8 cellular contexts compared by ENCODE assay signal in the genomic region with DNA sequence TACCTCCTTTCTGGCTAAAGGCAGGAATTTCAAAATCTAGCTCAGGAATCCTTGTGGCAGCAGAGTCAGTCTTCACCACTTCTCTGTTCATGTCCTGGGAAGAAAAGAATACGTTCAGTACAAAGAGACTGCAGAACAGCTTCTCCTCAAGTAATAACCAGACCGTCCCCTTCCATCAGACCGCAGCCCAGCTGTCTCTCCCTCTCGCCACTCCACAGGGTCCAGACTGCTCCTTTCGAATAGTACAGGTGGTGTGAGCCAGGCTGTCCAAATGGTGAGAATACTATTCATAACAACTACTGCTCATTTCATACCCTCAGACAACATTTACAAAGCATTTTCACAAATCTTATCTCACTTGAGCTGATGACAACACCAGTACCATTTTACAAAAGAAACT. TPM values are rescaled to one million over a fixed set of nuclear protein-coding genes. Genes with fewer than 3 reads are reported as not detected.
DNase-seq lines count a peak whose midpoint lies in the region; ATAC-seq and TF ChIP-seq lines count a peak whose summit lies in the region.

No MANE protein-coding gene starts in this region.

- H3F3A ChIP-seq in GM23248 (ENCODE audit: insufficient read depth), result peaks cover 1% of the 10 kb centered on the region; the same call in 1 of the 2 replicates

- no peak for TF ChIP-seq CTCF in VCaP (conservative IDR thresholded peaks at IDR 0.05)
- no peak for TF ChIP-seq CTCF in gastroesophageal sphincter (IDR thresholded peaks at IDR 0.05)

- H3K4me3 ChIP-seq in GM23248 (peak overlapping the region; percentile 97), gastroesophageal sphincter (peak overlapping the region; percentile 70 to 99), skeletal muscle satellite cell (ENCODE audit: low read length) (peak overlapping the region; percentile 77)

- H3K4me1 ChIP-seq in GM23248 (ENCODE audit: insufficient read depth) (peaks cover 18% of the 10 kb centered on the region), gastroesophageal sphincter (peaks cover 0 to 36% (median 17%) of the 10 kb centered on the region in 3 donors), skeletal muscle satellite cell (ENCODE audit: control insufficient read depth, insufficient read depth, low read length) (peaks cover 33% of the 10 kb centered on the region)

- no peak for DNase-seq in GM23248
- DNase-seq in COR-L47 (lab: John Stamatoyannopoulos, UW), result no peak
- DNase-seq in KG1 (lab: John Stamatoyannopoulos, UW), result no peak
- DNase-seq in activated effector memory CD4-positive, alpha-beta T cell treated with Interleukin-2 at 50 U/mL for 16 hours, result no peak
- DNase-seq in NCI-H1417 treated with DMSO at 0.1 percent for 48 hours (lab: John Stamatoyannopoulos, UW), result no peak

- H3K9me2 ChIP-seq in GM23248 (ENCODE audit: insufficient read depth), result no peaks in the 10 kb centered on the region

- H3K79me2 ChIP-seq in GM23248 (ENCODE audit: insufficient read depth), result peaks cover 33% of the 10 kb centered on the region

- no peak for ATAC-seq in gastroesophageal sphincter

- H3K27ac ChIP-seq in GM23248, result peak overlapping the region; percentile 82; the same call in 1 of the 2 replicates
- H3K27ac ChIP-seq in VCaP, result peak overlapping the region; percentile 76; the same call in 1 of the 2 replicates
- peak overlapping the region in 3 of 4 donors; percentile 90 to 91 (median 91) for H3K27ac ChIP-seq in gastroesophageal sphincter

- WGBS in GM23248 (ENCODE audit: low coverage in 1 of 2, low lambda C conversion rate in 2 of 2, missing lambda C conversion rate in 2 of 2), 2 experiments, result 55 to 60% methylated on average over 5 of the region's 5 CpGs
- WGBS in gastroesophageal sphincter (ENCODE audit: low coverage in 1 of 2), 2 donors, result 20 to 28% methylated on average over 1 to 3 of the region's 5 CpGs

- H2AFZ ChIP-seq in GM23248, result 0 out of 2 replicates have a peak overlapping the region, but pooled peaks have one; percentile 95

- peak overlapping the region; percentile 96 for H3K4me2 ChIP-seq in GM23248 (ENCODE audit: unreplicated experiment)
- H3K4me2 ChIP-seq in skeletal muscle satellite cell (ENCODE audit: low read length), result peak overlapping the region; percentile 94

- TF ChIP-seq POLR2A in gastroesophageal sphincter (IDR thresholded peaks at IDR 0.05), result no peak

- H4K20me1 ChIP-seq in GM23248 (ENCODE audit: insufficient read depth), result no peaks in the 10 kb centered on the region

- in situ Hi-C loops in GM23248 (cut with MboI), result loop anchor here (10.0 kb wide), 1 partner anchor 318 kb away; no protein-coding TSS in a partner anchor

- H3K36me3 ChIP-seq in GM23248 (ENCODE audit: low read depth), result peaks cover 41% of the 10 kb centered on the region
- H3K36me3 ChIP-seq in gastroesophageal sphincter, result peaks cover 4 to 45% of the 10 kb centered on the region in 2 donors
- peaks cover 49% of the 10 kb centered on the region for H3K36me3 ChIP-seq in skeletal muscle satellite cell (ENCODE audit: insufficient read depth, low read length)

- no peak for TF ChIP-seq EP300 in gastroesophageal sphincter (IDR thresholded peaks at IDR 0.05)

- H3K9me3 ChIP-seq in GM23248 (ENCODE audit: low read depth) (no peaks in the 10 kb centered on the region), gastroesophageal sphincter (no peaks in the 10 kb centered on the region), skeletal muscle satellite cell (replicated peaks; ENCODE audit: low read length) (no peaks in the 10 kb centered on the region)

- H3K27me3 ChIP-seq in GM23248 (replicated peaks; ENCODE audit: insufficient read depth) (no peaks in the 10 kb centered on the region), gastroesophageal sphincter (no peaks in the 10 kb centered on the region), skeletal muscle satellite cell (ENCODE audit: control insufficient read depth, insufficient read depth, low read length) (no peaks in the 10 kb centered on the region)

- H3K9ac ChIP-seq in GM23248, result peak overlapping the region; percentile 95
- peak overlapping the region; percentile 86 for H3K9ac ChIP-seq in skeletal muscle satellite cell (ENCODE audit: low read depth, low read length)

RNA-seq across cellular contexts. Expression of a gene that starts 0.9 kb away (rescaled TPM):
- 30.8 and 34.9 TPM in 2 replicates for total RNA-seq in GM23248 (2014; rRNA removed; shearing (Covaris generic))
- polyA plus RNA-seq in GM23248 (2016; fragmentation: Nextera tagmentation; extraction: Ambion mirVana), result 71.3 and 76.8 TPM in 2 replicates
- total RNA-seq in gastroesophageal sphincter, result 10 to 100 TPM; 18.1 to 45.9 (median 39.2) TPM
- 40.8 and 42.3 TPM in 2 replicates for total RNA-seq in skeletal muscle satellite cell (2012; rRNA removed)

RNA-seq across cellular contexts. Expression of a gene that starts 4.7 kb away (rescaled TPM):
- total RNA-seq in GM23248 (2014; rRNA removed; shearing (Covaris generic)), result not detected in 2 replicates
- polyA plus RNA-seq in GM23248 (2016; fragmentation: Nextera tagmentation; extraction: Ambion mirVana), result not detected in 2 replicates
- total RNA-seq in gastroesophageal sphincter, result not detected
- not detected in 2 replicates for total RNA-seq in skeletal muscle satellite cell (2012; rRNA removed)

RNA-seq across cellular contexts. Expression of a gene that starts 14.2 kb away (rescaled TPM):
- 8.2 and 12.3 TPM in 2 replicates for total RNA-seq in GM23248 (2014; rRNA removed; shearing (Covaris generic))
- 6.3 and 7.7 TPM in 2 replicates for polyA plus RNA-seq in GM23248 (2016; fragmentation: Nextera tagmentation; extraction: Ambion mirVana)
- total RNA-seq in gastroesophageal sphincter, result 10 to 100 TPM; 13.5 to 17.3 (median 15.8) TPM
- total RNA-seq in skeletal muscle satellite cell (2012; rRNA removed), result 9.9 and 11.8 TPM in 2 replicates

RNA-seq across cellular contexts. Expression of a gene that starts 36.1 kb away (rescaled TPM):
- not detected in 2 replicates for total RNA-seq in GM23248 (2014; rRNA removed; shearing (Covaris generic))
- not detected in 2 replicates for polyA plus RNA-seq in GM23248 (2016; fragmentation: Nextera tagmentation; extraction: Ambion mirVana)
- total RNA-seq in gastroesophageal sphincter, result under 1 TPM in 1 of 4 donors, not detected in 3; 0.19 TPM
- total RNA-seq in skeletal muscle satellite cell (2012; rRNA removed), result not detected in 2 replicates

RNA-seq across cellular contexts. Expression of a gene that starts 42.7 kb away (rescaled TPM):
- total RNA-seq in GM23248 (2014; rRNA removed; shearing (Covaris generic)), result not detected in 2 replicates
- polyA plus RNA-seq in GM23248 (2016; fragmentation: Nextera tagmentation; extraction: Ambion mirVana), result not detected in 2 replicates
- total RNA-seq in gastroesophageal sphincter, result 1 to 10 TPM in 1 of 4 donors, not detected in 3; 1.1 TPM
- 0.76 TPM in 1 of 2 replicates, not detected in the other for total RNA-seq in skeletal muscle satellite cell (2012; rRNA removed)
